17 cellular contexts compared by ENCODE assay signal in genomic region chr1:63326106-63326472, GRCh38. TPM values are rescaled to one million over a fixed set of nuclear protein-coding genes. Genes with fewer than 3 reads are reported as not detected.
DNase-seq lines count a peak whose midpoint lies in the region; ATAC-seq and TF ChIP-seq lines count a peak whose summit lies in the region.
"Had no signal": no experiment of that assay in that cellular context is flagged by ENCODE, and none has a peak within 500 bp of the region (broad histone marks: within the 10 kb centered on the region; RNA-seq: fewer than 3 reads in every experiment).

No MANE protein-coding gene starts in this region.

- no peak for DNase-seq in stimulated activated naive CD8-positive, alpha-beta T cell treated with anti-CD3 and anti-CD28 coated beads, Interleukin-15, Interleukin-2, amounts not matched to agents 100 U/mL and 50 U/mL, for 24 hours
- DNase-seq in WTC11 (ENCODE audit: low spot score), result peak; percentile 57
- DNase-seq in immature natural killer cell, result no peak
- DNase-seq in T-cell, result no peak
- DNase-seq: body of pancreas; effector CD8-positive, alpha-beta T cell; GM23248; left cardiac atrium; MG63; NCI-H2171 treated with DMSO at 0.1 percent for 48 hours; sigmoid colon; stimulated activated CD4-positive, alpha-beta T cell treated with anti-CD3 and anti-CD28 coated beads, Interleukin-4, amount 100 ng/mL, for 4 hours; stimulated activated naive CD4-positive, alpha-beta T cell treated with Interleukin-2 at 50 U/mL for 16 hours had no signal

- H3K4me3 Mint-ChIP-seq in stimulated activated naive CD8-positive, alpha-beta T cell treated with anti-CD3 and anti-CD28 coated beads, Interleukin-15, Interleukin-2, amounts not matched to agents 100 ng/mL and 50 ng/mL, for 24 hours, result peak overlapping the region; percentile 17
- H3K4me3 Mint-ChIP-seq in WTC11, result peak overlapping the region; percentile 93
- peak overlapping the region in 4 of 5 donors; percentile 15 to 56 (median 32) for H3K4me3 Mint-ChIP-seq in immature natural killer cell
- H3K4me3 Mint-ChIP-seq in T-cell, result no peak overlapping the region

- CTCF ChIA-PET in WTC11 (lab: Charles Lee), result interaction anchor here (0.6 to 3.8 kb wide), 11 partner anchors 9 to 547 kb away, joined by 3 to 22 read pairs (median 6); partner anchors contain the start of gene ALG6
- CTCF ChIA-PET in T-cell (lab: Charles Lee), result no interaction called here

- peak overlapping the region; percentile 21 for H3K27ac Mint-ChIP-seq in stimulated activated naive CD8-positive, alpha-beta T cell treated with anti-CD3 and anti-CD28 coated beads, Interleukin-15, Interleukin-2, amounts not matched to agents 100 ng/mL and 50 ng/mL, for 24 hours
- H3K27ac Mint-ChIP-seq in WTC11 (peak overlapping the region; percentile 84; the same call in 1 of the 2 replicates), immature natural killer cell (peak overlapping the region in 1 of 6 donors; percentile 68), T-cell (peak overlapping the region in 1 of 2 donors; percentile 52)

- TF ChIP-seq CTCF in WTC11 (IDR thresholded peaks at IDR 0.05), result no peak

- POLR2A ChIA-PET in WTC11 (lab: Charles Lee), result interaction anchor here (1.7 kb wide), 1 partner anchor 9 kb away, joined by 5 read pairs; no protein-coding TSS in a partner anchor
- POLR2A ChIA-PET in T-cell (lab: Charles Lee), result no interaction called here

- ATAC-seq in stimulated activated naive CD8-positive, alpha-beta T cell treated with anti-CD3 and anti-CD28 coated beads, Interleukin-15, Interleukin-2, amounts not matched to agents 100 U/mL and 50 U/mL, for 24 hours, result no peak
- ATAC-seq in WTC11 (no peak), T-cell (replicated peaks in 1 of 4) (no peak), HG03342 (IDR thresholded peaks at IDR 0.05; ENCODE audit: unreplicated experiment) (no peak), esophagus mucosa (no peak)
- ATAC-seq: body of pancreas, left cardiac atrium had no signal

- H3K36me3 Mint-ChIP-seq in stimulated activated naive CD8-positive, alpha-beta T cell treated with anti-CD3 and anti-CD28 coated beads, Interleukin-15, Interleukin-2, amounts not matched to agents 100 ng/mL and 50 ng/mL, for 24 hours (ENCODE audit: low read depth), result peaks cover 25% of the 10 kb centered on the region
- H3K36me3 Mint-ChIP-seq in WTC11, result no peaks in the 10 kb centered on the region
- H3K36me3 Mint-ChIP-seq in immature natural killer cell, result peaks cover 0 to 12% (median 4%) of the 10 kb centered on the region in 3 donors
- H3K36me3 Mint-ChIP-seq in T-cell, result peaks cover 5% of the 10 kb centered on the region

- H3K9me3 Mint-ChIP-seq in stimulated activated naive CD8-positive, alpha-beta T cell treated with anti-CD3 and anti-CD28 coated beads, Interleukin-15, Interleukin-2, amounts not matched to agents 100 ng/mL and 50 ng/mL, for 24 hours, result peaks cover 9% of the 10 kb centered on the region
- H3K9me3 Mint-ChIP-seq in WTC11 (no peaks in the 10 kb centered on the region), immature natural killer cell (peaks cover 2 to 56% (median 12%) of the 10 kb centered on the region in 6 donors), T-cell (peaks cover 0 to 10% (median 4%) of the 10 kb centered on the region in 3 donors)

- peaks cover 77% of the 10 kb centered on the region for H3K27me3 Mint-ChIP-seq in stimulated activated naive CD8-positive, alpha-beta T cell treated with anti-CD3 and anti-CD28 coated beads, Interleukin-15, Interleukin-2, amounts not matched to agents 100 ng/mL and 50 ng/mL, for 24 hours
- H3K27me3 Mint-ChIP-seq in WTC11 (ENCODE audit: low read depth), result peaks cover 65% of the 10 kb centered on the region
- H3K27me3 Mint-ChIP-seq in immature natural killer cell (ENCODE audit: low read depth in 3 of 3), result peaks cover 57 to 78% (median 71%) of the 10 kb centered on the region in 3 donors
- peaks cover 57 to 74% of the 10 kb centered on the region in 2 donors for H3K27me3 Mint-ChIP-seq in T-cell

- H3K4me1 Mint-ChIP-seq in stimulated activated naive CD8-positive, alpha-beta T cell treated with anti-CD3 and anti-CD28 coated beads, Interleukin-15, Interleukin-2, amounts not matched to agents 100 ng/mL and 50 ng/mL, for 24 hours (ENCODE audit: low read depth), result peaks cover 53% of the 10 kb centered on the region
- H3K4me1 Mint-ChIP-seq in WTC11 (peaks cover 56% of the 10 kb centered on the region), immature natural killer cell (peaks cover 29 to 54% of the 10 kb centered on the region in 2 donors), T-cell (peaks cover 33 to 46% (median 42%) of the 10 kb centered on the region in 3 donors)

TF ChIP-seq in WTC11, 78 proteins besides CTCF, POLR2A, EP300 and RAD21 (continues in another document):
- no peak for TF ChIP-seq CBFB (CRISPR knock-in tag; IDR thresholded peaks at IDR 0.05; ENCODE audit: low read depth)
- no peak for TF ChIP-seq PRDM15 (CRISPR knock-in tag; IDR thresholded peaks at IDR 0.05)
- no peak for TF ChIP-seq ZSCAN18 (CRISPR knock-in tag; IDR thresholded peaks at IDR 0.05)
- TF ChIP-seq ZNF416 (CRISPR knock-in tag; IDR thresholded peaks at IDR 0.05), result no peak
- TF ChIP-seq CDX4 (CRISPR knock-in tag; IDR thresholded peaks at IDR 0.05; ENCODE audit: borderline replicate concordance), result no peak
- no peak for TF ChIP-seq CREM (CRISPR knock-in tag; IDR thresholded peaks at IDR 0.05)
- TF ChIP-seq SOX15 (CRISPR knock-in tag; IDR thresholded peaks at IDR 0.05), result no peak
- TF ChIP-seq HMGXB4 (CRISPR knock-in tag; IDR thresholded peaks at IDR 0.05), result 0 out of 2 replicates have a peak, but pooled peaks have one; percentile 21
- no peak for TF ChIP-seq ZBTB21 (CRISPR knock-in tag; IDR thresholded peaks at IDR 0.05; ENCODE audit: borderline replicate concordance)
- 0 out of 2 replicates have a peak, but pooled peaks have one; percentile 24 for TF ChIP-seq FOXK1 (CRISPR knock-in tag; IDR thresholded peaks at IDR 0.05)
- TF ChIP-seq ZNF423 (CRISPR knock-in tag; IDR thresholded peaks at IDR 0.05), result no peak

RNA-seq across cellular contexts. Expression of gene FOXD3, which starts 3.7 kb away (rescaled TPM):
- total RNA-seq in WTC11 (2021) (27.5 to 37.1 TPM (median 34.7 TPM) in 3 replicates), T-cell (not detected), esophagus mucosa (not detected)
- polyA plus RNA-seq in immature natural killer cell, result not detected
- total RNA-seq: frontal cortex, GM23248 had no signal
- polyA plus RNA-seq: GM23248 had no signal

RNA-seq across cellular contexts. Expression of gene ALG6, which starts 41.3 kb away (rescaled TPM):
- total RNA-seq in WTC11 (2021) (17.6 to 25.4 TPM (median 23.7 TPM) in 3 replicates), T-cell (10 to 100 TPM; 17.5 to 25.2 (median 22.2) TPM), esophagus mucosa (12.3 TPM)
- polyA plus RNA-seq in immature natural killer cell, result 10 to 100 TPM; 16.5 to 29.9 (median 20.7) TPM

Comparison
In these comparisons a context has a peak if more than half of its experiments do, and no peak if none do; other contexts are left out.
1. H3K4me3 Mint-ChIP-seq: peak in stimulated activated naive CD8-positive, alpha-beta T cell treated with anti-CD3 and anti-CD28 coated beads, Interleukin-15, Interleukin-2, amounts not matched to agents 100 ng/mL and 50 ng/mL, for 24 hours (single experiment), WTC11 (single experiment) and immature natural killer cell (4 of 5); none in T-cell (0 of 3).
2. RNA of gene FOXD3, which starts 3.7 kb away (total RNA-seq): 27.5 to 37.1 TPM in WTC11; not detected in T-cell and not detected in esophagus mucosa (single experiment); every median in the first group is over 10 times any median in the second.